ENCODE assay signal across 15 cellular contexts in genomic region chr15:69861331-69862171, GRCh38.
DNase-seq lines count a peak whose midpoint lies in the region; ATAC-seq and TF ChIP-seq lines count a peak whose summit lies in the region.
"Had no signal": no experiment of that assay in that cellular context is flagged by ENCODE, and none has a peak within 500 bp of the region (broad histone marks: within the 10 kb centered on the region; RNA-seq: fewer than 3 reads in every experiment).

No MANE protein-coding gene starts in this region.

- DNase-seq in SJCRH30 (peak; percentile 70 to 77), fibroblast of pulmonary artery (ENCODE audit: low read depth) (peak; percentile 25), smooth muscle cell (lab: John Stamatoyannopoulos, UW; ENCODE audit: unreplicated experiment) (no peak), SHP77 (lab: John Stamatoyannopoulos, UW) (no peak), upper lobe of right lung (no peak)
- DNase-seq: activated effector memory CD4-positive, alpha-beta T cell treated with Interleukin-2 at 50 U/mL for 16 hours; HFFc6; immature natural killer cell; NCI-H1048; NCI-H748 treated with DMSO at 0.1 percent for 48 hours; right lobe of liver had no signal

- H3K27ac ChIP-seq in HUES48 (ENCODE audit: low read depth, low read length) (peak overlapping the region; percentile 24), SJCRH30 (peak overlapping the region; percentile 72), smooth muscle cell (ENCODE audit: low read depth) (peak overlapping the region; percentile 93), upper lobe of right lung (no peak overlapping the region)
- H3K27ac ChIP-seq: right lobe of liver, suprapubic skin had no signal

- H3K27me3 ChIP-seq in HUES48 (ENCODE audit: control insufficient read depth, insufficient read depth, low read length) (no peaks in the 10 kb centered on the region), SJCRH30 (no peaks in the 10 kb centered on the region), smooth muscle cell (ENCODE audit: low read depth) (no peaks in the 10 kb centered on the region), upper lobe of right lung (no peaks in the 10 kb centered on the region)
- H3K27me3 ChIP-seq: right lobe of liver, suprapubic skin had no signal

- H3K36me3 ChIP-seq in HUES48 (ENCODE audit: control insufficient read depth, insufficient read depth, low read length) (no peaks in the 10 kb centered on the region), SJCRH30 (no peaks in the 10 kb centered on the region), smooth muscle cell (ENCODE audit: low read depth) (no peaks in the 10 kb centered on the region), upper lobe of right lung (no peaks in the 10 kb centered on the region)
- H3K36me3 ChIP-seq: right lobe of liver, suprapubic skin had no signal

- H3K4me1 ChIP-seq in HUES48 (ENCODE audit: control insufficient read depth, insufficient read depth, low read length), result no peaks in the 10 kb centered on the region
- peaks cover 51% of the 10 kb centered on the region for H3K4me1 ChIP-seq in SJCRH30
- peaks cover 27% of the 10 kb centered on the region for H3K4me1 ChIP-seq in smooth muscle cell (ENCODE audit: low read depth)
- H3K4me1 ChIP-seq in upper lobe of right lung, result no peaks in the 10 kb centered on the region
- H3K4me1 ChIP-seq: right lobe of liver, suprapubic skin had no signal

- H3K79me2 ChIP-seq in smooth muscle cell (ENCODE audit: low read depth), result no peaks in the 10 kb centered on the region

- no peaks in the 10 kb centered on the region for H4K20me1 ChIP-seq in smooth muscle cell (ENCODE audit: low read depth)

- no peak overlapping the region for H2AFZ ChIP-seq in smooth muscle cell (ENCODE audit: low read depth)

- peak overlapping the region; percentile 70 for H3K4me2 ChIP-seq in smooth muscle cell

- WGBS in smooth muscle cell (ENCODE audit: low lambda C conversion rate), result 17% methylated on average over 8 of the region's 8 CpGs

- H3K9ac ChIP-seq in HUES48 (ENCODE audit: low read depth, low read length), result no peak overlapping the region
- peak overlapping the region; percentile 70 for H3K9ac ChIP-seq in smooth muscle cell (ENCODE audit: low read depth)

- H3F3A ChIP-seq in smooth muscle cell (ENCODE audit: low read depth), result peaks cover 4% of the 10 kb centered on the region

- ATAC-seq in GM21526 (IDR thresholded peaks at IDR 0.05; ENCODE audit: low FRiP score, unreplicated experiment), result no peak
- no peak for ATAC-seq in upper lobe of right lung
- ATAC-seq: right lobe of liver, WTC11 had no signal

- no peak overlapping the region for H3K4me3 ChIP-seq in HUES48 (ENCODE audit: low read depth, low read length)
- H3K4me3 ChIP-seq in SJCRH30, result no peak overlapping the region
- no peak overlapping the region for H3K4me3 ChIP-seq in fibroblast of pulmonary artery (replicated peaks; ENCODE audit: low read depth, low read length)
- H3K4me3 ChIP-seq in smooth muscle cell, result no peak overlapping the region
- no peak overlapping the region for H3K4me3 ChIP-seq in upper lobe of right lung
- H3K4me3 ChIP-seq: right lobe of liver, suprapubic skin had no signal

- intact Hi-C loops in upper lobe of right lung (cut with DNase I), result no loop called here

- H3K9me3 ChIP-seq in HUES48 (ENCODE audit: control insufficient read depth, insufficient read depth, low read length) (no peaks in the 10 kb centered on the region), SJCRH30 (replicated peaks) (no peaks in the 10 kb centered on the region), smooth muscle cell (replicated peaks; ENCODE audit: low read depth) (no peaks in the 10 kb centered on the region), upper lobe of right lung (no peaks in the 10 kb centered on the region)
- H3K9me3 ChIP-seq: right lobe of liver, suprapubic skin had no signal

- TF ChIP-seq CTCF in fibroblast of pulmonary artery (IDR thresholded peaks at IDR 0.05; ENCODE audit: low read length, missing control alignments), result no peak
- TF ChIP-seq CTCF in smooth muscle cell (IDR thresholded peaks at IDR 0.05; ENCODE audit: borderline replicate concordance, insufficient read depth, poor library complexity, severe bottlenecking), result no peak
- no peak for TF ChIP-seq CTCF in upper lobe of right lung (IDR thresholded peaks at IDR 0.05)

Comparison
In these comparisons a context has a peak if more than half of its experiments do, and no peak if none do; other contexts are left out.
1. DNase-seq: peak in SJCRH30 (2 of 2) and fibroblast of pulmonary artery (single experiment); none in smooth muscle cell (single experiment), SHP77 (0 of 2) and upper lobe of right lung (single experiment).